ENCODE assay signal across 8 cellular contexts in genomic region chr6:138107078-138107751, GRCh38. TPM values are rescaled to one million over a fixed set of nuclear protein-coding genes. Genes with fewer than 3 reads are reported as not detected.
DNase-seq lines count a peak whose midpoint lies in the region; ATAC-seq and TF ChIP-seq lines count a peak whose summit lies in the region.

Gene PERP, minus strand, starts transcription at chr6:138107419. Its CDS starts 79 bp downstream, at chr6:138107340.

- peak; percentile 59 to 85 for TF ChIP-seq POLR2A in suprapubic skin (IDR thresholded peaks at IDR 0.05)

- H3K27me3 ChIP-seq in suprapubic skin, result no peaks in the 10 kb centered on the region

- peak within 1 kb of the TSS; percentile 96 for H3K27ac ChIP-seq in suprapubic skin

- WGBS in suprapubic skin, result 2% methylated on average over 30 of the region's 83 CpGs

- TF ChIP-seq CTCF in omental fat pad (IDR thresholded peaks at IDR 0.05) (no peak), suprapubic skin (IDR thresholded peaks at IDR 0.05) (no peak)

- H3K4me1 ChIP-seq in suprapubic skin, result peaks cover 18% of the 10 kb centered on the region

- H3K36me3 ChIP-seq in suprapubic skin, result no peaks in the 10 kb centered on the region

- peak; percentile 55 to 65 for DNase-seq in SHP77 (lab: John Stamatoyannopoulos, UW)
- no peak for DNase-seq in SHP77 treated with DMSO at 0.1 percent for 48 hours (lab: John Stamatoyannopoulos, UW)
- peak; percentile 41 for DNase-seq in RPMI8226
- DNase-seq in activated naive CD4-positive, alpha-beta T cell treated with Interleukin-2 at 50 U/mL for 16 hours, result peak; percentile 77
- DNase-seq in germinal center (ENCODE audit: low spot score), result peak; percentile 51
- peak; percentile 38 for DNase-seq in omental fat pad (ENCODE audit: low spot score)
- DNase-seq in suprapubic skin (ENCODE audit: low spot score in 2 of 2), result peak; percentile 83 to 86

- ATAC-seq in HG03095 (IDR thresholded peaks at IDR 0.05; ENCODE audit: unreplicated experiment) (peak; percentile 67), omental fat pad (ENCODE audit: low FRiP score) (peak; percentile 96)

- no peaks in the 10 kb centered on the region for H3K9me3 ChIP-seq in suprapubic skin

- peak within 1 kb of the TSS; percentile 84 for H3K4me3 ChIP-seq in suprapubic skin

- no peak for TF ChIP-seq EP300 in suprapubic skin (IDR thresholded peaks at IDR 0.05)

RNA-seq across cellular contexts. Expression of gene PERP, which starts in this region (rescaled TPM):
- 10 to 100 TPM in 3 of 4 donors, 1 to 10 TPM in 1; 7.6 to 75.4 (median 23.1) TPM for total RNA-seq in omental fat pad
- 1,000 to 10,000 TPM in 3 of 4 donors, 100 to 1,000 TPM in 1; 715 to 1,965 (median 1,827) TPM for total RNA-seq in suprapubic skin

Comparison
In these comparisons a context has a peak if more than half of its experiments do, and no peak if none do; other contexts are left out.
1. RNA of gene PERP (total RNA-seq): 715 to 1,965 TPM in suprapubic skin; 7.6 to 75.4 TPM in omental fat pad; every median in the first group is over 4 times any median in the second.